Comparison of ENCODE assay signal across 30 cellular contexts in genomic region chr6:168221497-168222079, GRCh38.
"Had no signal": no experiment of that assay in that cellular context is flagged by ENCODE, and none has a peak within 500 bp of the region (broad histone marks: within the 10 kb centered on the region; RNA-seq: fewer than 3 reads in every experiment).

No MANE protein-coding gene starts in this region.

- DNase-seq: activated B cell treated with CpG ODN at 0.5 μM for 24 hours; activated CD4-positive, alpha-beta memory T cell treated with anti-CD3 and anti-CD28 coated beads for 36 hours; activated CD4-positive, alpha-beta T cell treated with anti-CD3 and anti-CD28 coated beads for 48 hours; activated CD4-positive, alpha-beta T cell treated with anti-CD3 and anti-CD28 coated beads, Interleukin-2, amount 50 U/mL, for 1 hour; activated CD8-positive, alpha-beta T cell treated with anti-CD3 and anti-CD28 coated beads, Interleukin-2, amount 10 ng/mL, durations not matched to agents 7 days and 5 days; activated effector memory CD4-positive, alpha-beta T cell treated with Interleukin-2 at 50 U/mL for 16 hours; activated gamma-delta T cell treated with Interleukin-2 at 50 U/mL for 16 hours; activated naive CD4-positive, alpha-beta T cell treated with anti-CD3 and anti-CD28 coated beads, Interleukin-2, amount 50 U/mL, for 16 hours; activated naive CD4-positive, alpha-beta T cell treated with Interleukin-2 at 50 U/mL for 16 hours; activated T-cell treated with anti-CD3 and anti-CD28 coated beads, Interleukin-2, amount 50 U/mL, for 4 hours; amniotic stem cell; anterior cingulate cortex; brain microvascular endothelial cell; effector memory CD4-positive, alpha-beta T cell; erythroblast; foreskin keratinocyte; gastrocnemius medialis; glutamatergic neuron; T-helper 17 cell; T1000; WERI-Rb-1 had no signal

- H3K27me3 ChIP-seq: brain microvascular endothelial cell had no signal

- H3K4me3 ChIP-seq: coronary artery, dorsolateral prefrontal cortex, esophagus muscularis mucosa, gastrocnemius medialis had no signal

- H3K27ac ChIP-seq: brain microvascular endothelial cell, coronary artery, dorsolateral prefrontal cortex, esophagus muscularis mucosa, foreskin keratinocyte, gastrocnemius medialis, WERI-Rb-1 had no signal

- H3K4me3 Mint-ChIP-seq: activated B cell treated with CpG ODN at 0.5 μM for 24 hours; activated CD4-positive, alpha-beta memory T cell treated with anti-CD3 and anti-CD28 coated beads for 36 hours; activated CD8-positive, alpha-beta T cell treated with anti-CD3 and anti-CD28 coated beads, Interleukin-2, amount 10 ng/mL, durations not matched to agents 7 days and 5 days; activated naive CD8-positive, alpha-beta T cell; activated T-cell treated with anti-CD3 and anti-CD28 coated beads, Interleukin-2, amount 50 U/mL, for 4 hours; activated T-helper 17 cell treated with anti-CD3 and anti-CD28 coated beads, Interleukin-2, amount 50 U/mL, for 72 hours; central memory CD8-positive, alpha-beta T cell; dendritic cell treated with granulocyte-macrophage colony-stimulating factor and Interleukin-4, amounts not matched to agents 40 ng/mL and 50 ng/mL, for 4 days; T-helper 17 cell; T-helper 2 cell treated with Interferon-gamma antibody and Interleukin-4, amounts not matched to agents 5 μg/mL and 100 μg/mL, for 36 hours had no signal

- H3K9me3 Mint-ChIP-seq: activated CD4-positive, alpha-beta memory T cell treated with anti-CD3 and anti-CD28 coated beads for 36 hours; activated T-cell treated with anti-CD3 and anti-CD28 coated beads, Interleukin-2, amount 50 U/mL, for 4 hours; activated T-helper 17 cell treated with anti-CD3 and anti-CD28 coated beads, Interleukin-2, amount 50 U/mL, for 72 hours; central memory CD8-positive, alpha-beta T cell; dendritic cell treated with granulocyte-macrophage colony-stimulating factor and Interleukin-4, amounts not matched to agents 40 ng/mL and 50 ng/mL, for 4 days; T-helper 2 cell treated with Interferon-gamma antibody and Interleukin-4, amounts not matched to agents 5 μg/mL and 100 μg/mL, for 36 hours had no signal

- H3K36me3 Mint-ChIP-seq: activated CD4-positive, alpha-beta memory T cell treated with anti-CD3 and anti-CD28 coated beads for 36 hours; activated naive CD8-positive, alpha-beta T cell had no signal

- ATAC-seq: activated CD4-positive, CD25-positive, alpha-beta regulatory T cell treated with anti-CD3 and anti-CD28 coated beads, Interleukin-2, amount 50 U/mL, for 24 hours; activated CD8-positive, alpha-beta T cell treated with anti-CD3 and anti-CD28 coated beads, Interleukin-2, amount 10 ng/mL, durations not matched to agents 7 days and 5 days; activated T-cell treated with anti-CD3 and anti-CD28 coated beads, Interleukin-2, amount 50 U/mL, for 4 hours; activated T-helper 17 cell treated with anti-CD3 and anti-CD28 coated beads, Interleukin-2, amount 50 U/mL, for 72 hours; foreskin keratinocyte; gastrocnemius medialis; T-helper 17 cell had no signal

- H3K27ac Mint-ChIP-seq: activated B cell treated with CpG ODN at 0.5 μM for 24 hours; activated CD4-positive, alpha-beta memory T cell treated with anti-CD3 and anti-CD28 coated beads for 36 hours; activated CD8-positive, alpha-beta T cell treated with anti-CD3 and anti-CD28 coated beads, Interleukin-2, amount 10 ng/mL, durations not matched to agents 7 days and 5 days; activated naive CD8-positive, alpha-beta T cell; activated T-helper 17 cell treated with anti-CD3 and anti-CD28 coated beads, Interleukin-2, amount 50 U/mL, for 72 hours; dendritic cell treated with granulocyte-macrophage colony-stimulating factor and Interleukin-4, amounts not matched to agents 40 ng/mL and 50 ng/mL, for 4 days; T-helper 17 cell; T-helper 2 cell treated with Interferon-gamma antibody and Interleukin-4, amounts not matched to agents 5 μg/mL and 100 μg/mL, for 36 hours had no signal

- H3K36me3 ChIP-seq: brain microvascular endothelial cell, esophagus muscularis mucosa, gastrocnemius medialis, WERI-Rb-1 had no signal

- H3K9me3 ChIP-seq: esophagus muscularis mucosa, gastrocnemius medialis had no signal

- H3K4me1 ChIP-seq: gastrocnemius medialis had no signal

- H3K27me3 Mint-ChIP-seq: activated B cell treated with CpG ODN at 0.5 μM for 24 hours had no signal

- H3K4me1 Mint-ChIP-seq: activated B cell treated with CpG ODN at 0.5 μM for 24 hours; activated T-helper 17 cell treated with anti-CD3 and anti-CD28 coated beads, Interleukin-2, amount 50 U/mL, for 72 hours; central memory CD8-positive, alpha-beta T cell had no signal
